In genomic region chr17:51250314-51250840, GRCh38 we compare ENCODE assay signal across 4 cellular contexts.
TF ChIP-seq lines count a peak whose summit lies in the region.

No MANE protein-coding gene starts in this region.

TF ChIP-seq in HepG2, 621 proteins besides CTCF, POLR2A, EP300 and RAD21:
- TF ChIP-seq ZNF839 (CRISPR knock-in tag; IDR thresholded peaks at IDR 0.05; ENCODE audit: borderline replicate concordance) (no peak), ZNF652 (CRISPR knock-in tag; IDR thresholded peaks at IDR 0.05; ENCODE audit: borderline replicate concordance, low read depth) (no peak), NR1H2 (CRISPR knock-in tag; IDR thresholded peaks at IDR 0.05; ENCODE audit: borderline replicate concordance, low read depth) (no peak), KAT8 (CRISPR knock-in tag; IDR thresholded peaks at IDR 0.05) (no peak), ZBTB2 (CRISPR knock-in tag; IDR thresholded peaks at IDR 0.05; ENCODE audit: low read depth) (no peak), ZNF451 (CRISPR knock-in tag; IDR thresholded peaks at IDR 0.05) (no peak), ZNF136 (CRISPR knock-in tag; IDR thresholded peaks at IDR 0.05; ENCODE audit: low read depth) (0 out of 2 replicates have a peak, but pooled peaks have one; percentile 54), HMG20A (CRISPR knock-in tag; IDR thresholded peaks at IDR 0.05; ENCODE audit: borderline replicate concordance) (no peak)

TF ChIP-seq in IMR-90, 13 proteins besides CTCF, POLR2A, EP300 and RAD21:
- TF ChIP-seq USF2 (IDR thresholded peaks at IDR 0.05; ENCODE audit: low read depth, low read length) (no peak), NFE2L2 (IDR thresholded peaks at IDR 0.05; ENCODE audit: low read depth, low read length) (no peak), FOS (IDR thresholded peaks at IDR 0.05; ENCODE audit: low read depth, low read length) (no peak), MAFK (IDR thresholded peaks at IDR 0.05; ENCODE audit: low read depth, low read length) (no peak), RFX5 (IDR thresholded peaks at IDR 0.05; ENCODE audit: low read depth, low read length) (no peak), CHD1 (IDR thresholded peaks at IDR 0.05; ENCODE audit: low read depth, low read length) (no peak), CEBPB (IDR thresholded peaks at IDR 0.05; ENCODE audit: low read depth, low read length) (no peak)
TF ChIP-seq in IMR-90: peak in this region for 0.

TF ChIP-seq in GM12878, 131 proteins besides CTCF, POLR2A, EP300 and RAD21 (continues in another document):
- no peak for TF ChIP-seq NR2F1 (conservative IDR thresholded peaks at IDR 0.05)
- TF ChIP-seq TCF7 (IDR thresholded peaks at IDR 0.05; ENCODE audit: borderline replicate concordance), result no peak
- no peak for TF ChIP-seq BRCA1 (IDR thresholded peaks at IDR 0.05; ENCODE audit: low read depth, low read length)
- TF ChIP-seq HSF1 (IDR thresholded peaks at IDR 0.05; ENCODE audit: low read depth, low read length), result no peak
- TF ChIP-seq EED (IDR thresholded peaks at IDR 0.05; ENCODE audit: low read depth), result no peak
- TF ChIP-seq RAD51 (IDR thresholded peaks at IDR 0.05), result no peak
- no peak for TF ChIP-seq RELB (IDR thresholded peaks at IDR 0.05; ENCODE audit: low read depth)
- TF ChIP-seq PBX3 (IDR thresholded peaks at IDR 0.05; ENCODE audit: insufficient replicate concordance, low read depth, low read length), result no peak
- no peak for TF ChIP-seq E4F1 (IDR thresholded peaks at IDR 0.05; ENCODE audit: borderline replicate concordance, partially characterized antibody)

TF ChIP-seq in WTC11, 78 proteins besides CTCF, POLR2A, EP300 and RAD21:
- TF ChIP-seq ZNF219 (CRISPR knock-in tag; IDR thresholded peaks at IDR 0.05; ENCODE audit: borderline replicate concordance) (no peak), ELF4 (CRISPR knock-in tag; IDR thresholded peaks at IDR 0.05; ENCODE audit: low read depth) (no peak)
